21 cellular contexts compared by ENCODE assay signal in genomic region chr17:61168506-61168905, GRCh38.
DNase-seq lines count a peak whose midpoint lies in the region; ATAC-seq, FAIRE-seq and TF ChIP-seq lines count a peak whose summit lies in the region.
"Had no signal": no experiment of that assay in that cellular context is flagged by ENCODE, and none has a peak within 500 bp of the region (broad histone marks: within the 10 kb centered on the region; RNA-seq: fewer than 3 reads in every experiment).

No MANE protein-coding gene starts in this region.

- TF ChIP-seq RAD21 in A549 (conservative IDR thresholded peaks at IDR 0.05 in 1 of 2, IDR thresholded peaks at IDR 0.05 in 1 of 2): no peak

- no peak for TF ChIP-seq POLR2A in A549 (IDR thresholded peaks at IDR 0.05; ENCODE audit: low read length)

- H3K27me3 ChIP-seq in GM23248 (replicated peaks; ENCODE audit: insufficient read depth) (no peaks in the 10 kb centered on the region), astrocyte (ENCODE audit: insufficient read depth, low read length) (no peaks in the 10 kb centered on the region), kidney epithelial cell (ENCODE audit: control insufficient read depth, insufficient read depth, low read length) (no peaks in the 10 kb centered on the region)
- H3K27me3 ChIP-seq: BLaER1 treated with 17β-estradiol and CSF1 and Interleukin-3, amounts not matched to agents 10 nM and 100 nM; esophagus squamous epithelium; heart left ventricle; stomach had no signal

- H3F3A ChIP-seq in GM23248 (ENCODE audit: insufficient read depth): no peaks in the 10 kb centered on the region

- H3K9me2 ChIP-seq in GM23248 (ENCODE audit: insufficient read depth): no peaks in the 10 kb centered on the region

- DNase-seq in A549 (ENCODE audit: low read depth in 1 of 2, low spot score in 1 of 2) (no peak), GM23248 (peak; percentile 27), astrocyte (ENCODE audit: low read depth) (peak; percentile 54), kidney epithelial cell (ENCODE audit: low read depth) (peak; percentile 59), ureter (ENCODE audit: low spot score) (no peak), iPS-NIHi11 (ENCODE audit: low spot score) (no peak), COLO668 (lab: John Stamatoyannopoulos, UW; ENCODE audit: unreplicated experiment) (no peak)
- DNase-seq: activated CD4-positive, alpha-beta T cell treated with anti-CD3 and anti-CD28 coated beads, Interleukin-2, amount 10 ng/mL, durations not matched to agents 7 days and 5 days; activated CD8-positive, alpha-beta memory T cell treated with anti-CD3 and anti-CD28 coated beads, Interleukin-2, amount 50 U/mL, for 48 hours; effector CD4-positive, alpha-beta T cell; esophagus squamous epithelium; heart left ventricle; Kasumi-1; NCI-H1092; NCI-H2107; Right ventricle myocardium superior; stomach had no signal

- no peaks in the 10 kb centered on the region for H3K27me3 Mint-ChIP-seq in astrocyte (ENCODE audit: low read depth, unreplicated experiment)
- H3K27me3 Mint-ChIP-seq: activated CD4-positive, alpha-beta T cell treated with anti-CD3 and anti-CD28 coated beads, Interleukin-2, amount 10 ng/mL, durations not matched to agents 7 days and 5 days had no signal

- CTCF ChIA-PET in A549 (lab: Yijun Ruan, JAX): interaction anchor here (1.3 kb wide), 1 partner anchor 33 kb away, joined by 3 read pairs; no protein-coding TSS in a partner anchor

- H3K4me3 Mint-ChIP-seq in astrocyte (ENCODE audit: unreplicated experiment): no peak overlapping the region
- H3K4me3 Mint-ChIP-seq: activated CD4-positive, alpha-beta T cell treated with anti-CD3 and anti-CD28 coated beads, Interleukin-2, amount 10 ng/mL, durations not matched to agents 7 days and 5 days had no signal

- H3K36me3 ChIP-seq in GM23248 (ENCODE audit: low read depth) (no peaks in the 10 kb centered on the region), astrocyte (ENCODE audit: insufficient read depth, low read length) (no peaks in the 10 kb centered on the region), kidney epithelial cell (ENCODE audit: control insufficient read depth, insufficient read depth, low read length) (no peaks in the 10 kb centered on the region)
- H3K36me3 ChIP-seq: heart left ventricle had no signal

- 64% methylated on average over 2 of the region's 2 CpGs for WGBS in A549 (ENCODE audit: missing lambda C conversion rate)
- 100% methylated on average over 2 of the region's 2 CpGs for WGBS in GM23248 (ENCODE audit: low coverage in 1 of 2, low lambda C conversion rate in 2 of 2, missing lambda C conversion rate in 2 of 2), 2 experiments

- TF ChIP-seq CTCF in A549 (IDR thresholded peaks at IDR 0.05) (no peak), astrocyte (IDR thresholded peaks at IDR 0.05; ENCODE audit: insufficient read depth, low read depth, low read length) (no peak), kidney epithelial cell (IDR thresholded peaks at IDR 0.05; ENCODE audit: insufficient read depth, low read length, poor library complexity, severe bottlenecking) (no peak)

- H2AFZ ChIP-seq in GM23248: no peak overlapping the region
- H2AFZ ChIP-seq in astrocyte (ENCODE audit: low read depth, low read length): no peak overlapping the region

- H3K9me3 Mint-ChIP-seq in astrocyte (ENCODE audit: unreplicated experiment): peaks cover 5% of the 10 kb centered on the region
- H3K9me3 Mint-ChIP-seq: activated CD4-positive, alpha-beta T cell treated with anti-CD3 and anti-CD28 coated beads, Interleukin-2, amount 10 ng/mL, durations not matched to agents 7 days and 5 days had no signal

- no peak for TF ChIP-seq EP300 in A549 (IDR thresholded peaks at IDR 0.05)

- no peaks in the 10 kb centered on the region for H3K9me3 ChIP-seq in A549
- H3K9me3 ChIP-seq in GM23248 (ENCODE audit: low read depth): no peaks in the 10 kb centered on the region
- H3K9me3 ChIP-seq in astrocyte (ENCODE audit: insufficient read depth, low read depth, low read length): no peaks in the 10 kb centered on the region
- H3K9me3 ChIP-seq: esophagus squamous epithelium, stomach had no signal

- no peak overlapping the region for H3K27ac ChIP-seq in A549
- no peak overlapping the region for H3K27ac ChIP-seq in GM23248
- H3K27ac ChIP-seq in astrocyte (ENCODE audit: low read depth, low read length): no peak overlapping the region
- H3K27ac ChIP-seq: BLaER1 treated with 17β-estradiol and CSF1 and Interleukin-3, amounts not matched to agents 10 nM and 100 nM; esophagus squamous epithelium; heart left ventricle; stomach had no signal

- POLR2A ChIA-PET in A549 (lab: Yijun Ruan, JAX): no interaction called here

- H3K4me3 ChIP-seq in A549: no peak overlapping the region
- H3K4me3 ChIP-seq in GM23248: no peak overlapping the region
- no peak overlapping the region for H3K4me3 ChIP-seq in astrocyte (ENCODE audit: insufficient read depth, low read depth, low read length)
- no peak overlapping the region for H3K4me3 ChIP-seq in kidney epithelial cell (ENCODE audit: low read depth, low read length)
- H3K4me3 ChIP-seq: BLaER1 treated with 17β-estradiol and CSF1 and Interleukin-3, amounts not matched to agents 10 nM and 100 nM; esophagus squamous epithelium; heart left ventricle; stomach had no signal

- H3K4me1 ChIP-seq in A549 (peaks cover 21% of the 10 kb centered on the region), GM23248 (ENCODE audit: insufficient read depth) (no peaks in the 10 kb centered on the region), astrocyte (ENCODE audit: insufficient read depth, low read length) (no peaks in the 10 kb centered on the region)
- H3K4me1 ChIP-seq: BLaER1 treated with 17β-estradiol and CSF1 and Interleukin-3, amounts not matched to agents 10 nM and 100 nM; esophagus squamous epithelium; heart left ventricle had no signal

- H4K20me1 ChIP-seq in GM23248 (ENCODE audit: insufficient read depth) (no peaks in the 10 kb centered on the region), astrocyte (ENCODE audit: insufficient read depth, low read length) (no peaks in the 10 kb centered on the region)
- H4K20me1 ChIP-seq: BLaER1 treated with 17β-estradiol and CSF1 and Interleukin-3, amounts not matched to agents 10 nM and 100 nM had no signal

- no peak overlapping the region for H3K4me2 ChIP-seq in A549
- H3K4me2 ChIP-seq in GM23248 (ENCODE audit: unreplicated experiment): no peak overlapping the region
- no peak overlapping the region for H3K4me2 ChIP-seq in astrocyte (ENCODE audit: low read length)
- H3K4me2 ChIP-seq: BLaER1 treated with 17β-estradiol and CSF1 and Interleukin-3, amounts not matched to agents 10 nM and 100 nM had no signal

- peak; percentile 32 for FAIRE-seq in A549 (lab: Jason Lieb, UNC)
- FAIRE-seq in astrocyte (lab: Jason Lieb, UNC): no peak
- FAIRE-seq: G401.6, GM12891 had no signal

- peaks cover 2% of the 10 kb centered on the region for H3K36me3 Mint-ChIP-seq in astrocyte (ENCODE audit: low read depth, unreplicated experiment)

- H3K79me2 ChIP-seq in GM23248 (ENCODE audit: insufficient read depth) (no peaks in the 10 kb centered on the region), astrocyte (ENCODE audit: insufficient read depth, low read length) (no peaks in the 10 kb centered on the region)

- ATAC-seq in A549: no peak
- no peak for ATAC-seq in GM21423 (IDR thresholded peaks at IDR 0.05; ENCODE audit: unreplicated experiment)
- ATAC-seq: heart left ventricle had no signal

- H3K27ac Mint-ChIP-seq in astrocyte (ENCODE audit: unreplicated experiment): no peak overlapping the region
- H3K27ac Mint-ChIP-seq: activated CD4-positive, alpha-beta T cell treated with anti-CD3 and anti-CD28 coated beads, Interleukin-2, amount 10 ng/mL, durations not matched to agents 7 days and 5 days had no signal

- in situ Hi-C loops in GM23248 (cut with MboI): no loop called here

- no peak overlapping the region for H3K9ac ChIP-seq in GM23248
- H3K9ac ChIP-seq in astrocyte (ENCODE audit: low read length): no peak overlapping the region
- H3K9ac ChIP-seq: BLaER1 treated with 17β-estradiol and CSF1 and Interleukin-3, amounts not matched to agents 10 nM and 100 nM had no signal

- no peaks in the 10 kb centered on the region for H3K4me1 Mint-ChIP-seq in astrocyte (ENCODE audit: low read depth, unreplicated experiment)

TF ChIP-seq in A549, 52 proteins besides CTCF, POLR2A, EP300 and RAD21:
- peak; percentile 29 for TF ChIP-seq MAFK (IDR thresholded peaks at IDR 0.05; ENCODE audit: partially characterized antibody)
- TF ChIP-seq TP53 (CRISPR knock-in tag; IDR thresholded peaks at IDR 0.05): no peak

Comparison
In these comparisons a context has a peak if more than half of its experiments do, and no peak if none do; other contexts are left out.
1. DNase-seq: peak in GM23248 (single experiment), astrocyte (single experiment) and kidney epithelial cell (single experiment); none in A549 (0 of 2), ureter (single experiment), iPS-NIHi11 (single experiment) and COLO668 (single experiment).